In the genomic region with DNA sequence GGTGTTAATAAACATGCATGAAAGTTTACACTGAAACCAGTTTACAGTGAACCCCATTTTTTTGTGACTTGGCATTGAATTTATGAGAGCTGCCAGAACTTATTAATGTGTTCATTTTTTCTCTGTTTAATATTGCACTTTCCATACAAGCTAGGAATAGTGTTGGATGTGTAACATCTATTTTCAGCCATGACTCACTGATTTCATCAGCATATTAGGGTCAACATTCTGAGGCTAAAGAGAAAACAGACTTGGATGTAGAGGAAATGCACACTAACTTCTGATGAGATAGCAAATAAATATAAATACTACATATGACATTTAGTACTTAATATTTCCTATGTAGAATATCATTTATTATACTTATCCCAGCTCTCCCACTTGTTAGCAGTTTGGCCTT, we compare ENCODE assay signal across 14 cellular contexts.
DNase-seq lines count a peak whose midpoint lies in the region; FAIRE-seq and TF ChIP-seq lines count a peak whose summit lies in the region.
"Had no signal": no experiment of that assay in that cellular context is flagged by ENCODE, and none has a peak within 500 bp of the region (broad histone marks: within the 10 kb centered on the region; RNA-seq: fewer than 3 reads in every experiment).

No MANE protein-coding gene starts in this region.

- CTCF ChIA-PET in OCI-LY7 (lab: Charles Lee; ENCODE audit: unreplicated experiment) = no interaction called here

- H3K9me3 ChIP-seq in adipocyte (ENCODE audit: control insufficient read depth, low read length) = peaks cover 3% of the 10 kb centered on the region
- no peaks in the 10 kb centered on the region for H3K9me3 ChIP-seq in OCI-LY7 (ENCODE audit: low read length)

- peak; percentile 40 for FAIRE-seq in urothelium cell line (lab: Jason Lieb, UNC)

- no peaks in the 10 kb centered on the region for H3K27me3 ChIP-seq in adipocyte (replicated peaks; ENCODE audit: control insufficient read depth, insufficient read depth, low read length)

- no TSS peak for BruUV-seq in OCI-LY7 (replicated peaks; lab: Mats Ljungman, UMichigan)

- intact Hi-C loops in posterior vena cava (cut with DNase I) = no loop called here
- intact Hi-C loops in OCI-LY7 (cut with micrococcal nuclease; ENCODE audit: unreplicated experiment) = loop anchor here (5.0 kb wide), 1 partner anchor 1053 kb away; no protein-coding TSS in a partner anchor

- no peak overlapping the region for H3K9ac ChIP-seq in adipocyte (ENCODE audit: low read length)

- H3K36me3 ChIP-seq in adipocyte (ENCODE audit: control insufficient read depth, insufficient read depth, low read length, severe bottlenecking) = no peaks in the 10 kb centered on the region
- H3K36me3 ChIP-seq in OCI-LY7 (ENCODE audit: insufficient read depth, low read length) = no peaks in the 10 kb centered on the region

- no peak overlapping the region for H3K27ac ChIP-seq in OCI-LY7 (ENCODE audit: low read depth, low read length, poor library complexity, severe bottlenecking)
- H3K27ac ChIP-seq: 22Rv1, C4-2B had no signal

- no peaks in the 10 kb centered on the region for H3K9me2 ChIP-seq in OCI-LY7 (ENCODE audit: insufficient read depth, low read length)

- H3K79me2 ChIP-seq in OCI-LY7 (ENCODE audit: insufficient read depth, low read depth, low read length) = no peaks in the 10 kb centered on the region

- peak; percentile 31 for DNase-seq in DMS53 (lab: John Stamatoyannopoulos, UW)
- DNase-seq in DMS53 treated with DMSO at 0.1 percent for 48 hours (lab: John Stamatoyannopoulos, UW; ENCODE audit: unreplicated experiment) = no peak
- DNase-seq in adipocyte (ENCODE audit: low read depth) = peak; percentile 88
- peak; percentile 48 for DNase-seq in fibroblast of mammary gland (ENCODE audit: low read depth)
- DNase-seq in urothelium cell line (ENCODE audit: low spot score) = no peak
- DNase-seq in LoVo (ENCODE audit: low spot score) = no peak
- no peak for DNase-seq in posterior vena cava (ENCODE audit: low spot score)
- DNase-seq in OCI-LY7 (ENCODE audit: low spot score) = no peak
- DNase-seq: NCI-H1930; NCI-H446 treated with DMSO at 0.1 percent for 48 hours; SIG-M5; stimulated activated naive CD4-positive, alpha-beta T cell had no signal

- no peak overlapping the region for H3K4me3 ChIP-seq in adipocyte (ENCODE audit: low read length)
- no peak overlapping the region for H3K4me3 ChIP-seq in fibroblast of mammary gland (ENCODE audit: control insufficient read depth, low read depth, low read length)
- no peak overlapping the region for H3K4me3 ChIP-seq in OCI-LY7 (ENCODE audit: low read depth, low read length, poor library complexity, severe bottlenecking)

- no peaks in the 10 kb centered on the region for H4K20me1 ChIP-seq in OCI-LY7 (ENCODE audit: insufficient read depth, low read length)

- H2AFZ ChIP-seq in OCI-LY7 (ENCODE audit: low read length) = no peak overlapping the region

- H3K4me1 ChIP-seq in adipocyte (ENCODE audit: control insufficient read depth, insufficient read depth, low read length) = peaks cover 3% of the 10 kb centered on the region
- H3K4me1 ChIP-seq in OCI-LY7 (ENCODE audit: insufficient read depth, low read length, poor library complexity, severe bottlenecking) = no peaks in the 10 kb centered on the region

- TF ChIP-seq CTCF in fibroblast of mammary gland (conservative IDR thresholded peaks at IDR 0.05; ENCODE audit: control insufficient read depth, insufficient read depth, low read depth, low read length) (no peak), OCI-LY7 (conservative IDR thresholded peaks at IDR 0.05; ENCODE audit: low read length) (no peak)

- no peak overlapping the region for H3K4me2 ChIP-seq in OCI-LY7 (ENCODE audit: low read length)

- POLR2A ChIA-PET in OCI-LY7 (lab: Charles Lee) = interaction anchor here (0.5 kb wide), 1 partner anchor 88 kb away, joined by 4 read pairs; no protein-coding TSS in a partner anchor

Comparison
In these comparisons a context has a peak if more than half of its experiments do, and no peak if none do; other contexts are left out.
1. DNase-seq: peak in DMS53 (single experiment), adipocyte (single experiment) and fibroblast of mammary gland (single experiment); none in DMS53 treated with DMSO at 0.1 percent for 48 hours (single experiment), urothelium cell line (single experiment), LoVo (single experiment), posterior vena cava (single experiment) and OCI-LY7 (single experiment).